17 cellular contexts compared by ENCODE assay signal in the genomic region with DNA sequence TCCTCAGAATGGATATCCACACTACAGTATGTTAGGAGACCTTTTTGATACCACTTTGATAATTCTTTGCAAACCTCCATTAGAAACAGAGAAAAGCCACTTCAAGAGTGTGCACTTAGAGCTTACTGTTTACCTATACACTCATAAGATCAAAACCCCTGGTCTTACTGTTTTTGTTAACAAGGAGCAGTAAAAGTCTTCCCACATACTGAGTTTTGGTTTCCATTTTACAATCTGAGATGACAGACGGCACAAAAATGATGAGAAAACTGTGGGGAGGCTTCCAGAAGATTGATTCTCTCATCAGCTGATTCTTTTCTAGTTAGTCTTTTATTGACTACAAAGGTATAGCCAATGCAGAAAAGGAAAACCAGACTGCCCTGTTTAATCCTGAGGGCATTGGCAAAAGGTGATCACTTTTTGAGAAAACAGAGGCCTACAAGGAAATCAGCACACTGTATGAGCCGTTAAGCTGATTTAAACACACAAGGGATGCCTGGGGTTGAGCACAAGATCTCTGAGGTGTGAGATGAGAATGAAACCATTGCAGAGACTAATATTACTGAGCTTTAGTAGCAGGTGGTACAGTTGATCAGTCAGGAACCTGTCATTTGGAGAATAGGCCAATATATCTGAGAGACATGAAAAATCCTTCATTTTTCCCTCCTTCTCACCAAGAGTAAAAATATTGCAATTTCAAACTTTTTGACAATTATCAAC.
DNase-seq lines count a peak whose midpoint lies in the region; ATAC-seq, FAIRE-seq and TF ChIP-seq lines count a peak whose summit lies in the region.
"Had no signal": no experiment of that assay in that cellular context is flagged by ENCODE, and none has a peak within 500 bp of the region (broad histone marks: within the 10 kb centered on the region; RNA-seq: fewer than 3 reads in every experiment).

No MANE protein-coding gene starts in this region.

- H3K27ac Mint-ChIP-seq in endodermal cell = no peak overlapping the region
- no peak overlapping the region for H3K27ac Mint-ChIP-seq in CD8-positive, alpha-beta T cell
- H3K27ac Mint-ChIP-seq: nephron progenitor cell, type B pancreatic cell had no signal

- no peak for TF ChIP-seq POLR2A in right lobe of liver (IDR thresholded peaks at IDR 0.05)

- no peak overlapping the region for H3K4me3 Mint-ChIP-seq in endodermal cell
- H3K4me3 Mint-ChIP-seq in CD8-positive, alpha-beta T cell = no peak overlapping the region
- H3K4me3 Mint-ChIP-seq: nephron progenitor cell, type B pancreatic cell had no signal

- H3K27me3 Mint-ChIP-seq in endodermal cell (ENCODE audit: insufficient read depth) = no peaks in the 10 kb centered on the region
- no peaks in the 10 kb centered on the region for H3K27me3 Mint-ChIP-seq in CD8-positive, alpha-beta T cell (ENCODE audit: low read depth)
- H3K27me3 Mint-ChIP-seq: type B pancreatic cell had no signal

- no peaks in the 10 kb centered on the region for H3K36me3 Mint-ChIP-seq in endodermal cell (ENCODE audit: low read depth)
- no peaks in the 10 kb centered on the region for H3K36me3 Mint-ChIP-seq in CD8-positive, alpha-beta T cell
- H3K36me3 Mint-ChIP-seq: type B pancreatic cell had no signal

- H3K9ac ChIP-seq in endodermal cell (ENCODE audit: extremely low read depth, low read length, poor library complexity, severe bottlenecking) = no peak overlapping the region

- no peaks in the 10 kb centered on the region for H3K9me3 Mint-ChIP-seq in endodermal cell
- H3K9me3 Mint-ChIP-seq in CD8-positive, alpha-beta T cell = no peaks in the 10 kb centered on the region
- H3K9me3 Mint-ChIP-seq: nephron progenitor cell, type B pancreatic cell had no signal

- H3K36me3 ChIP-seq in right lobe of liver (no peaks in the 10 kb centered on the region), endodermal cell (ENCODE audit: control insufficient read depth, insufficient read depth, low read length) (no peaks in the 10 kb centered on the region)
- H3K36me3 ChIP-seq in CD8-positive, alpha-beta T cell (ENCODE audit: insufficient read depth, low read length) = no peaks in the 10 kb centered on the region
- H3K36me3 ChIP-seq: spleen had no signal

- H3K27ac ChIP-seq in right lobe of liver (no peak overlapping the region), endodermal cell (ENCODE audit: low read depth, low read length) (no peak overlapping the region)
- no peak overlapping the region for H3K27ac ChIP-seq in CD8-positive, alpha-beta T cell (ENCODE audit: low read depth, low read length)
- H3K27ac ChIP-seq: spleen had no signal

- no peaks in the 10 kb centered on the region for H3K4me1 Mint-ChIP-seq in endodermal cell
- no peaks in the 10 kb centered on the region for H3K4me1 Mint-ChIP-seq in CD8-positive, alpha-beta T cell (ENCODE audit: low read depth)
- H3K4me1 Mint-ChIP-seq: nephron progenitor cell had no signal

- TF ChIP-seq CTCF in right lobe of liver (IDR thresholded peaks at IDR 0.05) = no peak
- no peak for TF ChIP-seq CTCF in endodermal cell (conservative IDR thresholded peaks at IDR 0.05)
- no peak for TF ChIP-seq CTCF in CD8-positive, alpha-beta T cell (IDR thresholded peaks at IDR 0.05)

- ATAC-seq in GM19467 (IDR thresholded peaks at IDR 0.05; ENCODE audit: unreplicated experiment) (peak; percentile 90), HG02885 (IDR thresholded peaks at IDR 0.05; ENCODE audit: poor library complexity, unreplicated experiment) (peak; percentile 96), HG03521 (IDR thresholded peaks at IDR 0.05; ENCODE audit: unreplicated experiment) (peak; percentile 82), right lobe of liver (no peak)
- ATAC-seq in CD8-positive, alpha-beta T cell = no peak

- intact Hi-C loops in right lobe of liver (cut with DNase I) = no loop called here
- intact Hi-C loops in CD8-positive, alpha-beta T cell (cut with DNase I, micrococcal nuclease) = no loop called here

- peak; percentile 68 for FAIRE-seq in GM18507 (lab: Jason Lieb, UNC)

- H3K4me1 ChIP-seq in right lobe of liver (no peaks in the 10 kb centered on the region), endodermal cell (ENCODE audit: control insufficient read depth, insufficient read depth, low read length) (no peaks in the 10 kb centered on the region)
- H3K4me1 ChIP-seq in CD8-positive, alpha-beta T cell (ENCODE audit: insufficient read depth, low read length) = no peaks in the 10 kb centered on the region
- H3K4me1 ChIP-seq: spleen had no signal

- H3K9me3 ChIP-seq in right lobe of liver (no peaks in the 10 kb centered on the region), endodermal cell (ENCODE audit: control insufficient read depth, low read length) (no peaks in the 10 kb centered on the region)
- H3K9me3 ChIP-seq in CD8-positive, alpha-beta T cell (ENCODE audit: low read length) = no peaks in the 10 kb centered on the region
- H3K9me3 ChIP-seq: spleen had no signal

- H3K4me3 ChIP-seq in right lobe of liver (no peak overlapping the region), endodermal cell (ENCODE audit: low read length) (no peak overlapping the region)
- no peak overlapping the region for H3K4me3 ChIP-seq in CD8-positive, alpha-beta T cell (ENCODE audit: low read depth, low read length)
- H3K4me3 ChIP-seq: spleen had no signal

- CTCF ChIA-PET in CD8-positive, alpha-beta T cell (lab: Charles Lee) = no interaction called here

- DNase-seq in GM18507 (ENCODE audit: extremely low spot score, insufficient read length, low read depth) (no peak), right lobe of liver (no peak), endodermal cell (no peak), SIG-M5 treated with dmso at 0.1 percent for 504 hours (lab: John Stamatoyannopoulos, UW; ENCODE audit: unreplicated experiment) (no peak)
- no peak for DNase-seq in CD8-positive, alpha-beta T cell
- DNase-seq: activated CD8-positive, alpha-beta memory T cell treated with anti-CD3 and anti-CD28 coated beads, Interleukin-2, amount 50 U/mL, for 4 hours; AML-193; amygdala; foreskin melanocyte; NCI-H2171 treated with DMSO at 0.1 percent for 48 hours; nephron progenitor cell; spleen; T1000 had no signal

- H3K27me3 ChIP-seq in right lobe of liver = no peaks in the 10 kb centered on the region
- no peaks in the 10 kb centered on the region for H3K27me3 ChIP-seq in endodermal cell (ENCODE audit: control insufficient read depth, insufficient read depth, low read length, poor library complexity, severe bottlenecking)
- H3K27me3 ChIP-seq in CD8-positive, alpha-beta T cell (ENCODE audit: insufficient read depth, low read length) = no peaks in the 10 kb centered on the region
- H3K27me3 ChIP-seq: spleen had no signal

- 14% methylated on average over 2 of the region's 2 CpGs for WGBS in right lobe of liver (ENCODE audit: insufficient coverage, low coverage, low lambda C conversion rate, missing lambda C conversion rate)
- WGBS in endodermal cell (ENCODE audit: insufficient coverage in 1 of 2, insufficient read length in 1 of 2), 2 experiments = 55 to 65% methylated on average over 2 of the region's 2 CpGs

- POLR2A ChIA-PET in CD8-positive, alpha-beta T cell (lab: Charles Lee) = no interaction called here

Comparison
In these comparisons a context has a peak if more than half of its experiments do, and no peak if none do; other contexts are left out.
1. ATAC-seq: peak in GM19467 (single experiment), HG02885 (single experiment) and HG03521 (single experiment); none in right lobe of liver (0 of 4) and CD8-positive, alpha-beta T cell (single experiment).